Comparison of ENCODE assay signal across 15 cellular contexts in genomic region chr7:33757050-33757449, GRCh38.
A peak's percentile ranks its signal among the peaks of the same experiment; 100 is the strongest.
DNase-seq lines count a peak whose midpoint lies in the region; ATAC-seq and TF ChIP-seq lines count a peak whose summit lies in the region.
"Had no signal": no experiment of that assay in that cellular context is flagged by ENCODE, and none has a peak within 500 bp of the region (broad histone marks: within the 10 kb centered on the region; RNA-seq: fewer than 3 reads in every experiment).

No MANE protein-coding gene starts in this region.

- H3K4me1 Mint-ChIP-seq in activated T-cell treated with anti-CD3 and anti-CD28 coated beads, Interleukin-2, amount 50 U/mL, for 4 hours (ENCODE audit: low read depth): no peaks in the 10 kb centered on the region
- H3K4me1 Mint-ChIP-seq: naive thymus-derived CD4-positive, alpha-beta T cell had no signal

- H3K4me1 ChIP-seq in SK-N-SH (ENCODE audit: control insufficient read depth in 1 of 2, insufficient read depth in 2 of 2, low read depth in 1 of 2, low read length in 1 of 2) (peaks cover 7 to 11% of the 10 kb centered on the region in 2 experiments; a peak in 3 of 4 replicates), gastrocnemius medialis (peaks cover 9 to 13% of the 10 kb centered on the region in 2 donors), Peyer's patch (no peaks in the 10 kb centered on the region)

- peaks cover 1% of the 10 kb centered on the region for H3K27me3 Mint-ChIP-seq in activated T-cell treated with anti-CD3 and anti-CD28 coated beads, Interleukin-2, amount 50 U/mL, for 4 hours (ENCODE audit: low read depth)
- H3K27me3 Mint-ChIP-seq: brain had no signal

- H4K20me1 ChIP-seq in SK-N-SH (ENCODE audit: insufficient read depth): no peaks in the 10 kb centered on the region
- H4K20me1 ChIP-seq: BLaER1 had no signal

- H3K36me3 Mint-ChIP-seq in activated T-cell treated with anti-CD3 and anti-CD28 coated beads, Interleukin-2, amount 50 U/mL, for 4 hours (ENCODE audit: insufficient read depth): no peaks in the 10 kb centered on the region
- H3K36me3 Mint-ChIP-seq: brain had no signal

- no peak overlapping the region for H3K9ac ChIP-seq in SK-N-SH
- H3K9ac ChIP-seq: BLaER1 had no signal

- intact Hi-C loops in left cardiac atrium (cut with DNase I): loop anchor here (5.0 kb wide), 1 partner anchor 135 kb away; no protein-coding TSS in a partner anchor
- intact Hi-C loops in gastrocnemius medialis (cut with DNase I; ENCODE audit: low total_unique reads): loop anchor here (1.0 kb wide), 2 partner anchors 138 to 176 kb away; no protein-coding TSS in a partner anchor

- H3K36me3 ChIP-seq in SK-N-SH (replicated peaks in 1 of 2; ENCODE audit: control insufficient read depth in 1 of 2, insufficient read depth in 2 of 2, low read length in 1 of 2) (no peaks in the 10 kb centered on the region), gastrocnemius medialis (no peaks in the 10 kb centered on the region), Peyer's patch (no peaks in the 10 kb centered on the region)
- H3K36me3 ChIP-seq: BLaER1 had no signal

- H3K27ac ChIP-seq in SK-N-SH (ENCODE audit: low read depth in 2 of 2, low read length in 1 of 2): no peak overlapping the region
- peak overlapping the region in 1 of 4 donors; percentile 11 for H3K27ac ChIP-seq in gastrocnemius medialis
- H3K27ac ChIP-seq in Peyer's patch: no peak overlapping the region
- H3K27ac ChIP-seq: BLaER1 had no signal

- no peaks in the 10 kb centered on the region for H3K9me2 ChIP-seq in SK-N-SH

- no peaks in the 10 kb centered on the region for H3K79me2 ChIP-seq in SK-N-SH (ENCODE audit: insufficient read depth)

- no peak overlapping the region for H3K4me3 Mint-ChIP-seq in activated T-cell treated with anti-CD3 and anti-CD28 coated beads, Interleukin-2, amount 50 U/mL, for 4 hours
- H3K4me3 Mint-ChIP-seq: activated naive CD4-positive, alpha-beta T cell treated with anti-CD3 and anti-CD28 coated beads for 36 hours; brain; naive thymus-derived CD4-positive, alpha-beta T cell had no signal

- no peaks in the 10 kb centered on the region for H3K27me3 ChIP-seq in SK-N-SH (ENCODE audit: insufficient read depth)
- H3K27me3 ChIP-seq in gastrocnemius medialis: no peaks in the 10 kb centered on the region
- no peaks in the 10 kb centered on the region for H3K27me3 ChIP-seq in Peyer's patch
- H3K27me3 ChIP-seq: BLaER1 had no signal

- no peak overlapping the region for H2AFZ ChIP-seq in SK-N-SH (ENCODE audit: low read depth)

- in situ Hi-C loops in gastrocnemius medialis (cut with MboI; ENCODE audit: low sequenced_read_pairs in 4 of 4): loop anchor here in 3 of 4 donors (5.0 to 10.0 kb wide), 3 partner anchors 138 to 175 kb away; no protein-coding TSS in a partner anchor

- TF ChIP-seq RAD21 in SK-N-SH (IDR thresholded peaks at IDR 0.05; ENCODE audit: low read length): no peak

- CTCF ChIA-PET in SK-N-SH (lab: Yijun Ruan, JAX): interaction anchor here (0.6 to 7.8 kb wide), 12 partner anchors 9 to 331 kb away, joined by 3 to 71 read pairs (median 4); partner anchors contain the start of gene BMPER

- DNase-seq in GM03348 (ENCODE audit: low spot score) (peak; percentile 87), SK-N-SH (no peak), left cardiac atrium (no peak), gastrocnemius medialis (peak in 1 of 2 donors; percentile 29), Peyer's patch (no peak)
- no peak for DNase-seq in activated T-cell treated with anti-CD3 and anti-CD28 coated beads, Interleukin-2, amount 50 U/mL, for 4 hours
- DNase-seq: cortex of kidney; naive thymus-derived CD4-positive, alpha-beta T cell; stimulated activated CD4-positive, alpha-beta T cell treated with anti-CD3 and anti-CD28 coated beads, Interleukin-4, amount 100 ng/mL, for 4 hours had no signal

- H3K4me3 ChIP-seq in SK-N-SH (ENCODE audit: low read depth in 2 of 2, low read length in 1 of 2) (no peak overlapping the region), gastrocnemius medialis (no peak overlapping the region), Peyer's patch (no peak overlapping the region)
- H3K4me3 ChIP-seq: BLaER1, smooth muscle cell had no signal

- H3K9me3 Mint-ChIP-seq in activated T-cell treated with anti-CD3 and anti-CD28 coated beads, Interleukin-2, amount 50 U/mL, for 4 hours: no peaks in the 10 kb centered on the region
- H3K9me3 Mint-ChIP-seq: activated naive CD4-positive, alpha-beta T cell treated with anti-CD3 and anti-CD28 coated beads for 36 hours; brain; naive thymus-derived CD4-positive, alpha-beta T cell had no signal

- 87% methylated on average over 7 of the region's 7 CpGs for WGBS in SK-N-SH (ENCODE audit: low lambda C conversion rate)

- TF ChIP-seq CTCF in SK-N-SH (IDR thresholded peaks at IDR 0.05) (no peak), gastrocnemius medialis (IDR thresholded peaks at IDR 0.05 in 4 of 5, conservative IDR thresholded peaks at IDR 0.05 in 1 of 5) (no peak), Peyer's patch (IDR thresholded peaks at IDR 0.05) (no peak)

- H3F3A ChIP-seq in SK-N-SH (replicated peaks; ENCODE audit: insufficient read depth): no peaks in the 10 kb centered on the region

- no peak for TF ChIP-seq EP300 in SK-N-SH (IDR thresholded peaks at IDR 0.05; ENCODE audit: borderline replicate concordance in 1 of 2, low read depth in 1 of 2, low read length in 1 of 2)

- H3K4me2 ChIP-seq in SK-N-SH: no peak overlapping the region
- H3K4me2 ChIP-seq: BLaER1, smooth muscle cell had no signal

- H3K9me3 ChIP-seq in SK-N-SH: no peaks in the 10 kb centered on the region
- H3K9me3 ChIP-seq in gastrocnemius medialis: no peaks in the 10 kb centered on the region
- H3K9me3 ChIP-seq in Peyer's patch: no peaks in the 10 kb centered on the region
- H3K9me3 ChIP-seq: BLaER1 had no signal

- TF ChIP-seq POLR2A in gastrocnemius medialis (IDR thresholded peaks at IDR 0.05): no peak
- no peak for TF ChIP-seq POLR2A in Peyer's patch (IDR thresholded peaks at IDR 0.05)

- ATAC-seq in left cardiac atrium (peak; percentile 17 to 69), gastrocnemius medialis (peak; percentile 64 to 66), GM18519 (IDR thresholded peaks at IDR 0.05; ENCODE audit: low FRiP score, unreplicated experiment) (no peak), HG02571 (IDR thresholded peaks at IDR 0.05; ENCODE audit: unreplicated experiment) (no peak)
- no peak for ATAC-seq in activated T-cell treated with anti-CD3 and anti-CD28 coated beads, Interleukin-2, amount 50 U/mL, for 4 hours
- ATAC-seq: naive thymus-derived CD4-positive, alpha-beta T cell had no signal

- POLR2A ChIA-PET in SK-N-SH (lab: Yijun Ruan, JAX): no interaction called here

TF ChIP-seq in SK-N-SH, 30 proteins besides CTCF, POLR2A, EP300 and RAD21:
- TF ChIP-seq NRF1 (IDR thresholded peaks at IDR 0.05; ENCODE audit: low read depth, low read length): no peak
- TF ChIP-seq PBX3 (IDR thresholded peaks at IDR 0.05): peak; percentile 26; the same call in 1 of the 2 replicates
- TF ChIP-seq FOXM1 (IDR thresholded peaks at IDR 0.05; ENCODE audit: low read depth): no peak
TF ChIP-seq in SK-N-SH: peak in this region for 1.

Comparison
In these comparisons a context has a peak if more than half of its experiments do, and no peak if none do; other contexts are left out.
1. ATAC-seq: peak in left cardiac atrium (2 of 2) and gastrocnemius medialis (2 of 2); none in activated T-cell treated with anti-CD3 and anti-CD28 coated beads, Interleukin-2, amount 50 U/mL, for 4 hours (0 of 2), GM18519 (single experiment) and HG02571 (single experiment).